ENCODE assay signal across 1 cellular context in the genomic region with DNA sequence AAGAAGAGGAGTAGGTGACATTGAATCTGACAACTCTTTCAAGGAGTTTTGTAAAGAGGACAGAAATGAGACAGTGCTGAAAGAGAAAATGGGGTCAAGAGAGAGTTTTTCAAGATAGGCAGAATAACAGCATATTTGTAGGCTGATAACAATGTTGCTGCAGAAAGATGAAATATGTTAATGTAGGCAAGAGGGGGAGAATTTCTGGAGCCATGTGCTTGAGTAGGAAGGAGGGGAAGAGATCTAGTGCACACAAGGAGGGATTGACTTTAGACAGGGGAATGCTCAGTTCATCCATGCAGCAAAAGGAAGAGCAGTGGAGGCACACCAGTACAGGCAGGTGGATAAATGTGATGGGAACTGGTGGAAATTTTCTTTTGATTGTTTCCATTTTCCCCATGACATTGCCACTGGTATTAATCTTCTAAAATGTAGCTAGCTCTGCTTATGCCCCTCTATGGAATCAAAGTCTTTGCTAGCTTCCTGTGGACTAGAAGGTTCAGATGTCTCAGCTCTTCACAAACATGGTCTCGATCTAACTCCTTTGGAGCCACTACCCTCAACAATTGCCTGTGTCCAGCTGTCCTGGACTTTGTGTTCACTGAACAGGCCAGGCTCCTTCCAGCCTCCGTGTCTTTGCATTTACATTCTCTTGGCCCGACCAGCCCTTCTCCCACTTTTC.
TF ChIP-seq lines count a peak whose summit lies in the region.

No MANE protein-coding gene starts in this region.

TF ChIP-seq in HepG2, 621 proteins besides CTCF, POLR2A, EP300 and RAD21:
- TF ChIP-seq ZNF788 (CRISPR knock-in tag; IDR thresholded peaks at IDR 0.05; ENCODE audit: borderline replicate concordance) (no peak), HNRNPK (IDR thresholded peaks at IDR 0.05; ENCODE audit: low read depth, low read length, poor library complexity, severe bottlenecking) (no peak), ZNF766 (CRISPR knock-in tag; IDR thresholded peaks at IDR 0.05; ENCODE audit: borderline replicate concordance) (no peak), NONO (IDR thresholded peaks at IDR 0.05) (no peak), NONO (CRISPR knock-in tag; conservative IDR thresholded peaks at IDR 0.05) (no peak)
